ENCODE assay signal across 2 cellular contexts in the genomic region with DNA sequence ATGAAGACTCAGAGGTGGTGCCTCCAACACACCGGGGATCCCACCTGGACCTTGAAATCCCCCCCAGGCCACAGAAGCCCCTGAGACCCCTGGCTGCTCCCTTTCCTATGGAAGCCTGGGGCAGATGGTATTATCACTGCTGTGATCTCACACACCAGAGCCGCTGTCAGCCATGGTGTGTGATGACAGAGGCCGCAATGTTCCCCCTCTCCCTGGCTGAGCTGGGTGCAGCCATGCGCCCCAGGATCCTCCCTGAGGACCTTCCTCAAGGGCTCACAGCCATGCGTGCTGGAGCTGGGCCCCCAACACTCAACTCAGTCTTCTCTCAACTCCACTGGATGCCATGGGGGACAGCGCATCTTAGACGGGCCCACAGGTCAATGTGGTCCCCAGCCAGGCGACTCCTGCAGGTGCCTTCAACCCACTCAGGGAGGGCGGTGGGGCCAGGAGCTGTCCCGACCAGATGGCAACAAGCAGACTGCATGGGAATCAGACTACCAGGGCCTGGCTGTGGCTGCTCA.
TF ChIP-seq lines count a peak whose summit lies in the region.

No MANE protein-coding gene starts in this region.

TF ChIP-seq in SK-N-SH, 30 proteins besides CTCF, POLR2A, EP300 and RAD21 (continued from another document):
- TF ChIP-seq, protein P1, sequence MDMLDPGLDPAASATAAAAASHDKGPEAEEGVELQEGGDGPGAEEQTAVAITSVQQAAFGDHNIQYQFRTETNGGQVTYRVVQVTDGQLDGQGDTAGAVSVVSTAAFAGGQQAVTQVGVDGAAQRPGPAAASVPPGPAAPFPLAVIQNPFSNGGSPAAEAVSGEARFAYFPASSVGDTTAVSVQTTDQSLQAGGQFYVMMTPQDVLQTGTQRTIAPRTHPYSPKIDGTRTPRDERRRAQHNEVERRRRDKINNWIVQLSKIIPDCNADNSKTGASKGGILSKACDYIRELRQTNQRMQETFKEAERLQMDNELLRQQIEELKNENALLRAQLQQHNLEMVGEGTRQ (IDR thresholded peaks at IDR 0.05; ENCODE audit: borderline replicate concordance, low read depth, low read length), result no peak
- no peak for TF ChIP-seq ELF1 (IDR thresholded peaks at IDR 0.05)
- peak; percentile 52 for TF ChIP-seq GATA2 (CRISPR knock-in tag; IDR thresholded peaks at IDR 0.05)

TF ChIP-seq in SK-N-SH treated with all-trans-retinoic acid at 6 μM for 48 hours, 23 proteins besides CTCF, POLR2A, EP300 and RAD21 (continued from another document):
- TF ChIP-seq, protein P2, sequence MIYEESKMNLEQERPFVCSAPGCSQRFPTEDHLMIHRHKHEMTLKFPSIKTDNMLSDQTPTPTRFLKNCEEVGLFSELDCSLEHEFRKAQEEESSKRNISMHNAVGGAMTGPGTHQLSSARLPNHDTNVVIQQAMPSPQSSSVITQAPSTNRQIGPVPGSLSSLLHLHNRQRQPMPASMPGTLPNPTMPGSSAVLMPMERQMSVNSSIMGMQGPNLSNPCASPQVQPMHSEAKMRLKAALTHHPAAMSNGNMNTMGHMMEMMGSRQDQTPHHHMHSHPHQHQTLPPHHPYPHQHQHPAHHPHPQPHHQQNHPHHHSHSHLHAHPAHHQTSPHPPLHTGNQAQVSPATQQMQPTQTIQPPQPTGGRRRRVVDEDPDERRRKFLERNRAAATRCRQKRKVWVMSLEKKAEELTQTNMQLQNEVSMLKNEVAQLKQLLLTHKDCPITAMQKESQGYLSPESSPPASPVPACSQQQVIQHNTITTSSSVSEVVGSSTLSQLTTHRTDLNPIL (CRISPR knock-in tag; IDR thresholded peaks at IDR 0.05; ENCODE audit: low read depth), result no peak
- TF ChIP-seq, protein P3, sequence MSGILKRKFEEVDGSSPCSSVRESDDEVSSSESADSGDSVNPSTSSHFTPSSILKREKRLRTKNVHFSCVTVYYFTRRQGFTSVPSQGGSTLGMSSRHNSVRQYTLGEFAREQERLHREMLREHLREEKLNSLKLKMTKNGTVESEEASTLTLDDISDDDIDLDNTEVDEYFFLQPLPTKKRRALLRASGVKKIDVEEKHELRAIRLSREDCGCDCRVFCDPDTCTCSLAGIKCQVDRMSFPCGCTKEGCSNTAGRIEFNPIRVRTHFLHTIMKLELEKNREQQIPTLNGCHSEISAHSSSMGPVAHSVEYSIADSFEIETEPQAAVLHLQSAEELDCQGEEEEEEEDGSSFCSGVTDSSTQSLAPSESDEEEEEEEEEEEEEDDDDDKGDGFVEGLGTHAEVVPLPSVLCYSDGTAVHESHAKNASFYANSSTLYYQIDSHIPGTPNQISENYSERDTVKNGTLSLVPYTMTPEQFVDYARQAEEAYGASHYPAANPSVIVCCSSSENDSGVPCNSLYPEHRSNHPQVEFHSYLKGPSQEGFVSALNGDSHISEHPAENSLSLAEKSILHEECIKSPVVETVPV (CRISPR knock-in tag; IDR thresholded peaks at IDR 0.05), result no peak
- TF ChIP-seq BACH2 (CRISPR knock-in tag; IDR thresholded peaks at IDR 0.05; ENCODE audit: borderline replicate concordance) (no peak), OSR1 (CRISPR knock-in tag; IDR thresholded peaks at IDR 0.05) (no peak), RARB (CRISPR knock-in tag; IDR thresholded peaks at IDR 0.05) (no peak), SNAI2 (CRISPR knock-in tag; IDR thresholded peaks at IDR 0.05) (no peak), ESRRG (CRISPR knock-in tag; IDR thresholded peaks at IDR 0.05) (no peak), ZFP30 (CRISPR knock-in tag; IDR thresholded peaks at IDR 0.05) (no peak), CSDC2 (CRISPR knock-in tag; IDR thresholded peaks at IDR 0.05) (no peak), ZNF565 (CRISPR knock-in tag; conservative IDR thresholded peaks at IDR 0.05; ENCODE audit: low read depth) (no peak), ISL1 (CRISPR knock-in tag; IDR thresholded peaks at IDR 0.05) (no peak), TCF4 (CRISPR knock-in tag; IDR thresholded peaks at IDR 0.05; ENCODE audit: borderline replicate concordance) (no peak)
